19 cellular contexts compared by ENCODE assay signal in genomic region chr18:26840965-26841364, GRCh38. TPM values are rescaled to one million over a fixed set of nuclear protein-coding genes. Genes with fewer than 3 reads are reported as not detected.
A peak's percentile ranks its signal among the peaks of the same experiment; 100 is the strongest.
DNase-seq lines count a peak whose midpoint lies in the region; ATAC-seq and TF ChIP-seq lines count a peak whose summit lies in the region.
"Had no signal": no experiment of that assay in that cellular context is flagged by ENCODE, and none has a peak within 500 bp of the region (broad histone marks: within the 10 kb centered on the region; RNA-seq: fewer than 3 reads in every experiment).

No MANE protein-coding gene starts in this region.

- intact Hi-C loops in posterior cingulate gyrus (cut with DNase I), result no loop called here

- H3K9me3 ChIP-seq in smooth muscle cell (replicated peaks; ENCODE audit: low read depth), result no peaks in the 10 kb centered on the region
- H3K9me3 ChIP-seq: MG63 had no signal

- DNase-seq in GM12864 (ENCODE audit: low read depth) (no peak), H7 (peak; percentile 52), NCI-H69 (lab: John Stamatoyannopoulos, UW) (peak; percentile 44), left lobe of liver (ENCODE audit: low spot score) (no peak), smooth muscle cell (lab: John Stamatoyannopoulos, UW; ENCODE audit: unreplicated experiment) (no peak), posterior cingulate gyrus (no peak)
- DNase-seq: CD8-positive, alpha-beta T cell; MG63; NCI-H1092; NCI-H1694; NCI-H2107; NCI-H2227 treated with DMSO at 0.1 percent for 48 hours; NCI-H524 had no signal

- H3K4me1 ChIP-seq in smooth muscle cell (ENCODE audit: low read depth), result no peaks in the 10 kb centered on the region

- no peaks in the 10 kb centered on the region for H3K27me3 ChIP-seq in H7 (ENCODE audit: control insufficient read depth, insufficient read depth, low read length)
- no peaks in the 10 kb centered on the region for H3K27me3 ChIP-seq in smooth muscle cell (ENCODE audit: low read depth)
- H3K27me3 ChIP-seq: MG63 had no signal

- no peaks in the 10 kb centered on the region for H4K20me1 ChIP-seq in smooth muscle cell (ENCODE audit: low read depth)

- H3K79me2 ChIP-seq in smooth muscle cell (ENCODE audit: low read depth), result no peaks in the 10 kb centered on the region

- H3K4me3 ChIP-seq in GM12864 (ENCODE audit: low read depth, low read length) (no peak overlapping the region), H7 (ENCODE audit: insufficient read depth, low read depth, low read length) (no peak overlapping the region), smooth muscle cell (no peak overlapping the region)
- H3K4me3 ChIP-seq: MG63 had no signal

- H3K4me2 ChIP-seq in smooth muscle cell, result no peak overlapping the region
- H3K4me2 ChIP-seq: KMS-11 had no signal

- no peak overlapping the region for H3K9ac ChIP-seq in smooth muscle cell (ENCODE audit: low read depth)
- H3K9ac ChIP-seq: KMS-11 had no signal

- no peak overlapping the region for H2AFZ ChIP-seq in smooth muscle cell (ENCODE audit: low read depth)

- no peaks in the 10 kb centered on the region for H3F3A ChIP-seq in smooth muscle cell (ENCODE audit: low read depth)

- H3K36me3 ChIP-seq in H7 (replicated peaks; ENCODE audit: control insufficient read depth, insufficient read depth, low read length), result no peaks in the 10 kb centered on the region
- H3K36me3 ChIP-seq in smooth muscle cell (ENCODE audit: low read depth), result no peaks in the 10 kb centered on the region
- H3K36me3 ChIP-seq: MG63 had no signal

- TF ChIP-seq CTCF in GM12864 (IDR thresholded peaks at IDR 0.05; ENCODE audit: low read depth, low read length, missing control alignments) (peak; percentile 20), smooth muscle cell (IDR thresholded peaks at IDR 0.05; ENCODE audit: borderline replicate concordance, insufficient read depth, poor library complexity, severe bottlenecking) (no peak)

- 80% methylated on average over 5 of the region's 5 CpGs for WGBS in smooth muscle cell (ENCODE audit: low lambda C conversion rate)

- ATAC-seq in left lobe of liver, result peak; percentile 51
- no peak for ATAC-seq in HG03175 (IDR thresholded peaks at IDR 0.05; ENCODE audit: unreplicated experiment)
- ATAC-seq in GM21619 (IDR thresholded peaks at IDR 0.05; ENCODE audit: unreplicated experiment), result no peak
- ATAC-seq: CD8-positive, alpha-beta T cell had no signal

- H3K27ac ChIP-seq in smooth muscle cell (ENCODE audit: low read depth), result no peak overlapping the region
- H3K27ac ChIP-seq: KMS-11 had no signal

RNA-seq across cellular contexts. Expression of gene AQP4, which starts 24.5 kb away (rescaled TPM):
- total RNA-seq in H7 (2014; rRNA removed; shearing (Covaris generic)), result 0.69 and 1.00 TPM in 2 replicates
- total RNA-seq in left lobe of liver, result 0.45 TPM
- total RNA-seq in smooth muscle cell, result not detected in 2 replicates
- polyA plus RNA-seq in smooth muscle cell, result not detected in 2 replicates
- total RNA-seq: CD8-positive, alpha-beta T cell; SK-MEL-5 had no signal
- polyA plus RNA-seq: AG04450, BJ had no signal

Comparison
In these comparisons a context has a peak if more than half of its experiments do, and no peak if none do; other contexts are left out.
1. DNase-seq: peak in H7 (single experiment) and NCI-H69 (single experiment); none in GM12864 (single experiment), left lobe of liver (single experiment), smooth muscle cell (single experiment) and posterior cingulate gyrus (0 of 10).